Comparison of ENCODE assay signal across 16 cellular contexts in genomic region chr21:16573581-16573980, GRCh38.
DNase-seq lines count a peak whose midpoint lies in the region; FAIRE-seq and TF ChIP-seq lines count a peak whose summit lies in the region.
"Had no signal": no experiment of that assay in that cellular context is flagged by ENCODE, and none has a peak within 500 bp of the region (broad histone marks: within the 10 kb centered on the region; RNA-seq: fewer than 3 reads in every experiment).

No MANE protein-coding gene starts in this region.

- H3K79me2 ChIP-seq in SK-N-SH (ENCODE audit: insufficient read depth) (no peaks in the 10 kb centered on the region), trophoblast cell (ENCODE audit: control insufficient read depth, insufficient read depth, low read length, poor library complexity) (no peaks in the 10 kb centered on the region)

- no peak for DNase-seq in SK-N-SH
- peak; percentile 78 for DNase-seq in fibroblast of peridontal ligament (ENCODE audit: extremely low read depth)
- DNase-seq in trophoblast cell, result peak in 1 of 2 donors; percentile 3
- DNase-seq in NCI-H2029 (lab: John Stamatoyannopoulos, UW), result no peak
- DNase-seq in NCI-H748 treated with DMSO at 0.1 percent for 48 hours (lab: John Stamatoyannopoulos, UW), result no peak
- DNase-seq in SKM-1 treated with dmso at 0.1 percent for 144 hours (lab: John Stamatoyannopoulos, UW; ENCODE audit: unreplicated experiment), result no peak
- DNase-seq in head of caudate nucleus, result no peak
- DNase-seq: anterior cingulate cortex; CD4-positive, CD25-positive, alpha-beta regulatory T cell; effector memory CD8-positive, alpha-beta T cell; left cardiac atrium; natural killer cell; NCI-H2081; right cardiac atrium; stimulated activated CD4-positive, alpha-beta T cell treated with anti-CD3 and anti-CD28 coated beads, Interleukin-4, amount 100 ng/mL, for 24 hours had no signal

- H2AK5ac ChIP-seq in trophoblast cell (ENCODE audit: low read length), result no peak overlapping the region

- H3K4me1 ChIP-seq in SK-N-SH (ENCODE audit: control insufficient read depth in 1 of 2, insufficient read depth in 2 of 2, low read depth in 1 of 2, low read length in 1 of 2), result peaks cover 0 to 11% of the 10 kb centered on the region in 2 experiments; a peak in 3 of 4 replicates
- H3K4me1 ChIP-seq in trophoblast cell (ENCODE audit: control insufficient read depth in 1 of 2, insufficient read depth in 2 of 2, low read length in 2 of 2), result no peaks in the 10 kb centered on the region

- H3K18ac ChIP-seq in trophoblast cell (ENCODE audit: low read length), result no peak overlapping the region

- no peak overlapping the region for H3K23ac ChIP-seq in trophoblast cell (ENCODE audit: low read length)

- no peak overlapping the region for H3K4me3 ChIP-seq in SK-N-SH (ENCODE audit: low read depth in 2 of 2, low read length in 1 of 2)
- H3K4me3 ChIP-seq in trophoblast cell (ENCODE audit: low read depth, low read length), result no peak overlapping the region

- intact Hi-C loops in head of caudate nucleus (cut with DNase I), result no loop called here

- TF ChIP-seq CTCF in SK-N-SH (IDR thresholded peaks at IDR 0.05), result no peak

- peak; percentile 99 for FAIRE-seq in G401.6 (lab: Jason Lieb, UNC)

- peaks cover 30% of the 10 kb centered on the region for H3F3A ChIP-seq in SK-N-SH (replicated peaks; ENCODE audit: insufficient read depth)

- H3K9me3 ChIP-seq in SK-N-SH (no peaks in the 10 kb centered on the region), trophoblast cell (ENCODE audit: insufficient read depth, low read depth, low read length) (no peaks in the 10 kb centered on the region)

- WGBS in SK-N-SH (ENCODE audit: low lambda C conversion rate), result 84% methylated on average over 1 of the region's 1 CpG
- WGBS in trophoblast cell (ENCODE audit: extremely low coverage, insufficient coverage, insufficient read length), result no CpG with 5 or more reads among the region's 1 CpG

- H2BK5ac ChIP-seq in trophoblast cell (ENCODE audit: low read depth, low read length, poor library complexity), result no peak overlapping the region

- no peak for TF ChIP-seq EP300 in SK-N-SH (IDR thresholded peaks at IDR 0.05; ENCODE audit: borderline replicate concordance in 1 of 2, low read depth in 1 of 2, low read length in 1 of 2)

- no peak overlapping the region for H2BK12ac ChIP-seq in trophoblast cell (ENCODE audit: low read length)

- POLR2A ChIA-PET in SK-N-SH (lab: Yijun Ruan, JAX), result interaction anchor here (0.7 kb wide), 1 partner anchor 263 kb away, joined by 3 read pairs; no protein-coding TSS in a partner anchor

- peak overlapping the region; percentile 48; the same call in 1 of the 2 replicates for H3K9ac ChIP-seq in SK-N-SH
- H3K9ac ChIP-seq in trophoblast cell (ENCODE audit: low read length), result no peak overlapping the region

- H3K79me1 ChIP-seq in trophoblast cell (ENCODE audit: low read length), result no peaks in the 10 kb centered on the region

- peak overlapping the region; percentile 25 to 81; a peak in 3 of 4 replicates for H3K27ac ChIP-seq in SK-N-SH (ENCODE audit: low read depth in 2 of 2, low read length in 1 of 2)
- peak overlapping the region; percentile 41 for H3K27ac ChIP-seq in trophoblast cell (ENCODE audit: low read depth, low read length)

- no peak for TF ChIP-seq RAD21 in SK-N-SH (IDR thresholded peaks at IDR 0.05; ENCODE audit: low read length)

- no peaks in the 10 kb centered on the region for H3K9me2 ChIP-seq in SK-N-SH

- H3K27me3 ChIP-seq in SK-N-SH (ENCODE audit: insufficient read depth), result no peaks in the 10 kb centered on the region
- no peaks in the 10 kb centered on the region for H3K27me3 ChIP-seq in trophoblast cell (ENCODE audit: insufficient read depth, low read length)

- H2AFZ ChIP-seq in SK-N-SH (ENCODE audit: low read depth) (peak overlapping the region; percentile 76), trophoblast cell (ENCODE audit: insufficient read depth, low read length, poor library complexity) (no peak overlapping the region)

- no peak overlapping the region for H4K8ac ChIP-seq in trophoblast cell (ENCODE audit: low read depth, low read length)

- H3K4me2 ChIP-seq in SK-N-SH, result peak overlapping the region; percentile 41; the same call in 1 of the 2 replicates
- no peak overlapping the region for H3K4me2 ChIP-seq in trophoblast cell (ENCODE audit: low read length)

- no peak overlapping the region for H4K12ac ChIP-seq in trophoblast cell (ENCODE audit: low read depth, low read length)

- no peaks in the 10 kb centered on the region for H3K36me3 ChIP-seq in SK-N-SH (replicated peaks in 1 of 2; ENCODE audit: control insufficient read depth in 1 of 2, insufficient read depth in 2 of 2, low read length in 1 of 2)
- H3K36me3 ChIP-seq in trophoblast cell (ENCODE audit: control insufficient read depth in 1 of 2, insufficient read depth in 2 of 2, low read length in 2 of 2), result no peaks in the 10 kb centered on the region

- H3K4ac ChIP-seq in trophoblast cell (ENCODE audit: low read depth, low read length), result no peak overlapping the region

- H4K20me1 ChIP-seq in SK-N-SH (ENCODE audit: insufficient read depth), result no peaks in the 10 kb centered on the region

- no peak overlapping the region for H2BK120ac ChIP-seq in trophoblast cell (ENCODE audit: insufficient read depth, low read length, poor library complexity)

- H4K91ac ChIP-seq in trophoblast cell (ENCODE audit: low read depth, low read length), result no peak overlapping the region

- CTCF ChIA-PET in SK-N-SH (lab: Yijun Ruan, JAX), result no interaction called here

- no peak overlapping the region for H3K14ac ChIP-seq in trophoblast cell (ENCODE audit: low read length)

TF ChIP-seq in SK-N-SH, 30 proteins besides CTCF, POLR2A, EP300 and RAD21:
- no peak for TF ChIP-seq NRF1 (IDR thresholded peaks at IDR 0.05; ENCODE audit: low read depth, low read length)
- TF ChIP-seq TCF12 (IDR thresholded peaks at IDR 0.05), result peak; percentile 20; the same call in 1 of the 2 replicates
